ENCODE assay signal across 1 cellular context in the genomic region with DNA sequence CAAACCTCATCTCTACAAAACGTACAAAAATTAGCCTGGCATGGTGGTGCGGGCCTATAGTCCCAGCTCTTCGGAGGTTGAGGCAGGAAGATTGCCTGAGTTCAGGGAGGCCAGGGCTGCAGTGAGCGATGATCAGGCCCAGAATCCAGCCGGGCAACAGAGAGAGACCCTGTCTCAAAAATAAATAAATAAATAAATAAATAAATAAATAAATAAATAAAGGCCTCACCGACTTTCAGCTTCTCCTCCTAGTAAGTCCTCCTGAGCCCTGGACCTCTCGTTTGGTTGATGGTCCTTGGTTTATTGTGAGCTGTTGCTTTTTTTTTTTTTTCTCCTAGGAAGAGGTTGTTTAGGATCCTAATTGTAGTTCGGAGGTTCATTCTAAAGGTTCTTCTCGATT.
TF ChIP-seq lines count a peak whose summit lies in the region.

No MANE protein-coding gene starts in this region.

TF ChIP-seq in HEK293, 187 proteins besides CTCF, POLR2A, EP300 and RAD21 (continued from another document):
- TF ChIP-seq, protein P1, sequence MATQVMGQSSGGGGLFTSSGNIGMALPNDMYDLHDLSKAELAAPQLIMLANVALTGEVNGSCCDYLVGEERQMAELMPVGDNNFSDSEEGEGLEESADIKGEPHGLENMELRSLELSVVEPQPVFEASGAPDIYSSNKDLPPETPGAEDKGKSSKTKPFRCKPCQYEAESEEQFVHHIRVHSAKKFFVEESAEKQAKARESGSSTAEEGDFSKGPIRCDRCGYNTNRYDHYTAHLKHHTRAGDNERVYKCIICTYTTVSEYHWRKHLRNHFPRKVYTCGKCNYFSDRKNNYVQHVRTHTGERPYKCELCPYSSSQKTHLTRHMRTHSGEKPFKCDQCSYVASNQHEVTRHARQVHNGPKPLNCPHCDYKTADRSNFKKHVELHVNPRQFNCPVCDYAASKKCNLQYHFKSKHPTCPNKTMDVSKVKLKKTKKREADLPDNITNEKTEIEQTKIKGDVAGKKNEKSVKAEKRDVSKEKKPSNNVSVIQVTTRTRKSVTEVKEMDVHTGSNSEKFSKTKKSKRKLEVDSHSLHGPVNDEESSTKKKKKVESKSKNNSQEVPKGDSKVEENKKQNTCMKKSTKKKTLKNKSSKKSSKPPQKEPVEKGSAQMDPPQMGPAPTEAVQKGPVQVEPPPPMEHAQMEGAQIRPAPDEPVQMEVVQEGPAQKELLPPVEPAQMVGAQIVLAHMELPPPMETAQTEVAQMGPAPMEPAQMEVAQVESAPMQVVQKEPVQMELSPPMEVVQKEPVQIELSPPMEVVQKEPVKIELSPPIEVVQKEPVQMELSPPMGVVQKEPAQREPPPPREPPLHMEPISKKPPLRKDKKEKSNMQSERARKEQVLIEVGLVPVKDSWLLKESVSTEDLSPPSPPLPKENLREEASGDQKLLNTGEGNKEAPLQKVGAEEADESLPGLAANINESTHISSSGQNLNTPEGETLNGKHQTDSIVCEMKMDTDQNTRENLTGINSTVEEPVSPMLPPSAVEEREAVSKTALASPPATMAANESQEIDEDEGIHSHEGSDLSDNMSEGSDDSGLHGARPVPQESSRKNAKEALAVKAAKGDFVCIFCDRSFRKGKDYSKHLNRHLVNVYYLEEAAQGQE (tag by site-specific recombination; IDR thresholded peaks at IDR 0.05): peak; percentile 78
- TF ChIP-seq ZNF514 (tag by site-specific recombination; IDR thresholded peaks at IDR 0.05): no peak
- TF ChIP-seq ZNF843 (tag by site-specific recombination; IDR thresholded peaks at IDR 0.05): no peak
- TF ChIP-seq ZNF223 (tag by site-specific recombination; IDR thresholded peaks at IDR 0.05): 0 out of 2 replicates have a peak, but pooled peaks have one; percentile 56
- TF ChIP-seq, protein P2, sequence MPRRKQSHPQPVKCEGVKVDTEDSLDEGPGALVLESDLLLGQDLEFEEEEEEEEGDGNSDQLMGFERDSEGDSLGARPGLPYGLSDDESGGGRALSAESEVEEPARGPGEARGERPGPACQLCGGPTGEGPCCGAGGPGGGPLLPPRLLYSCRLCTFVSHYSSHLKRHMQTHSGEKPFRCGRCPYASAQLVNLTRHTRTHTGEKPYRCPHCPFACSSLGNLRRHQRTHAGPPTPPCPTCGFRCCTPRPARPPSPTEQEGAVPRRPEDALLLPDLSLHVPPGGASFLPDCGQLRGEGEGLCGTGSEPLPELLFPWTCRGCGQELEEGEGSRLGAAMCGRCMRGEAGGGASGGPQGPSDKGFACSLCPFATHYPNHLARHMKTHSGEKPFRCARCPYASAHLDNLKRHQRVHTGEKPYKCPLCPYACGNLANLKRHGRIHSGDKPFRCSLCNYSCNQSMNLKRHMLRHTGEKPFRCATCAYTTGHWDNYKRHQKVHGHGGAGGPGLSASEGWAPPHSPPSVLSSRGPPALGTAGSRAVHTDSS (tag by site-specific recombination; IDR thresholded peaks at IDR 0.05): no peak
- no peak for TF ChIP-seq HOXC10 (CRISPR knock-in tag; IDR thresholded peaks at IDR 0.05)
- TF ChIP-seq, protein P3, sequence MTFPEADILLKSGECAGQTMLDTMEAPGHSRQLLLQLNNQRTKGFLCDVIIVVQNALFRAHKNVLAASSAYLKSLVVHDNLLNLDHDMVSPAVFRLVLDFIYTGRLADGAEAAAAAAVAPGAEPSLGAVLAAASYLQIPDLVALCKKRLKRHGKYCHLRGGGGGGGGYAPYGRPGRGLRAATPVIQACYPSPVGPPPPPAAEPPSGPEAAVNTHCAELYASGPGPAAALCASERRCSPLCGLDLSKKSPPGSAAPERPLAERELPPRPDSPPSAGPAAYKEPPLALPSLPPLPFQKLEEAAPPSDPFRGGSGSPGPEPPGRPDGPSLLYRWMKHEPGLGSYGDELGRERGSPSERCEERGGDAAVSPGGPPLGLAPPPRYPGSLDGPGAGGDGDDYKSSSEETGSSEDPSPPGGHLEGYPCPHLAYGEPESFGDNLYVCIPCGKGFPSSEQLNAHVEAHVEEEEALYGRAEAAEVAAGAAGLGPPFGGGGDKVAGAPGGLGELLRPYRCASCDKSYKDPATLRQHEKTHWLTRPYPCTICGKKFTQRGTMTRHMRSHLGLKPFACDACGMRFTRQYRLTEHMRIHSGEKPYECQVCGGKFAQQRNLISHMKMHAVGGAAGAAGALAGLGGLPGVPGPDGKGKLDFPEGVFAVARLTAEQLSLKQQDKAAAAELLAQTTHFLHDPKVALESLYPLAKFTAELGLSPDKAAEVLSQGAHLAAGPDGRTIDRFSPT (tag by site-specific recombination; IDR thresholded peaks at IDR 0.05): no peak
- TF ChIP-seq SCRT2 (tag by site-specific recombination; IDR thresholded peaks at IDR 0.05): no peak
- no peak for TF ChIP-seq ZFP3 (tag by site-specific recombination; IDR thresholded peaks at IDR 0.05; ENCODE audit: low read depth)
- TF ChIP-seq ZNF184 (tag by site-specific recombination; IDR thresholded peaks at IDR 0.05): no peak
- TF ChIP-seq, protein P4, sequence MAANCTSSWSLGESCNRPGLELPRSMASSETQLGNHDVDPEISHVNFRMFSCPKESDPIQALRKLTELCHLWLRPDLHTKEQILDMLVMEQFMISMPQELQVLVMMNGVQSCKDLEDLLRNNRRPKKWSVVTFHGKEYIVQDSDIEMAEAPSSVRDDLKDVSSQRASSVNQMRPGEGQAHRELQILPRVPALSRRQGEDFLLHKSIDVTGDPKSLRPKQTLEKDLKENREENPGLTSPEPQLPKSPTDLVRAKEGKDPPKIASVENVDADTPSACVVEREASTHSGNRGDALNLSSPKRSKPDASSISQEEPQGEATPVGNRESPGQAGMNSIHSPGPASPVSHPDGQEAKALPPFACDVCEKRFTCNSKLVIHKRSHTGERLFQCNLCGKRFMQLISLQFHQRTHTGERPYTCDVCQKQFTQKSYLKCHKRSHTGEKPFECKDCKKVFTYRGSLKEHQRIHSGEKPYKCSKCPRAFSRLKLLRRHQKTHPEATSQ (tag by site-specific recombination; IDR thresholded peaks at IDR 0.05): no peak
- no peak for TF ChIP-seq ZNF571 (tag by site-specific recombination; IDR thresholded peaks at IDR 0.05)
- no peak for TF ChIP-seq WT1 (tag by site-specific recombination; IDR thresholded peaks at IDR 0.05)
- TF ChIP-seq KLF10 (tag by site-specific recombination; IDR thresholded peaks at IDR 0.05): no peak
- TF ChIP-seq ZNF558 (tag by site-specific recombination; IDR thresholded peaks at IDR 0.05): peak; percentile 89
- peak; percentile 70 for TF ChIP-seq ZNF510 (tag by site-specific recombination; IDR thresholded peaks at IDR 0.05; ENCODE audit: insufficient replicate concordance)
- TF ChIP-seq SCRT1 (tag by site-specific recombination; IDR thresholded peaks at IDR 0.05; ENCODE audit: borderline replicate concordance): no peak
- TF ChIP-seq ZNF391 (tag by site-specific recombination; IDR thresholded peaks at IDR 0.05; ENCODE audit: borderline replicate concordance, low read depth): no peak
- TF ChIP-seq ZNF768 (tag by site-specific recombination; IDR thresholded peaks at IDR 0.05): no peak
